ENCODE assay signal across 19 cellular contexts in genomic region chr11:48058064-48058463, GRCh38.
DNase-seq lines count a peak whose midpoint lies in the region; ATAC-seq, FAIRE-seq and TF ChIP-seq lines count a peak whose summit lies in the region.
"Had no signal": no experiment of that assay in that cellular context is flagged by ENCODE, and none has a peak within 500 bp of the region (broad histone marks: within the 10 kb centered on the region; RNA-seq: fewer than 3 reads in every experiment).

No MANE protein-coding gene starts in this region.

- no peak overlapping the region for H3K4me3 Mint-ChIP-seq in stimulated activated naive CD8-positive, alpha-beta T cell treated with anti-CD3 and anti-CD28 coated beads, Interleukin-15, amount 100 ng/mL, for 72 hours
- peak overlapping the region; percentile 77 for H3K4me3 Mint-ChIP-seq in T-helper 17 cell
- H3K4me3 Mint-ChIP-seq in immature natural killer cell = peak overlapping the region; percentile 48 to 88 (median 70)
- H3K4me3 Mint-ChIP-seq in type B pancreatic cell = no peak overlapping the region
- H3K4me3 Mint-ChIP-seq: stimulated activated naive B cell treated with anti-CD40 and anti-IgM and Interleukin-4, amounts not matched to agents 10 μg/mL and 1 μg/mL and 100 μg/mL, for 72 hours had no signal

- H3K27me3 Mint-ChIP-seq in stimulated activated naive CD8-positive, alpha-beta T cell treated with anti-CD3 and anti-CD28 coated beads, Interleukin-15, amount 100 ng/mL, for 72 hours = no peaks in the 10 kb centered on the region
- H3K27me3 Mint-ChIP-seq in T-helper 17 cell = no peaks in the 10 kb centered on the region
- H3K27me3 Mint-ChIP-seq in immature natural killer cell (ENCODE audit: low read depth in 3 of 3) = peaks cover 3 to 8% (median 6%) of the 10 kb centered on the region in 3 donors
- no peaks in the 10 kb centered on the region for H3K27me3 Mint-ChIP-seq in type B pancreatic cell
- H3K27me3 Mint-ChIP-seq: stimulated activated naive B cell treated with anti-CD40 and anti-IgM and Interleukin-4, amounts not matched to agents 10 μg/mL and 1 μg/mL and 100 μg/mL, for 72 hours had no signal

- no peaks in the 10 kb centered on the region for H3K9me3 ChIP-seq in T-helper 17 cell (ENCODE audit: control insufficient read depth, low read length, poor library complexity, severe bottlenecking)
- H3K9me3 ChIP-seq: ascending aorta, transverse colon had no signal

- TF ChIP-seq CTCF in type B pancreatic cell (conservative IDR thresholded peaks at IDR 0.05) = no peak

- H3K27ac Mint-ChIP-seq in stimulated activated naive CD8-positive, alpha-beta T cell treated with anti-CD3 and anti-CD28 coated beads, Interleukin-15, amount 100 ng/mL, for 72 hours = peak overlapping the region; percentile 5 to 82
- H3K27ac Mint-ChIP-seq in T-helper 17 cell (peak overlapping the region; percentile 85), immature natural killer cell (peak overlapping the region; percentile 84 to 93 (median 92)), type B pancreatic cell (peak overlapping the region; percentile 65)

- H3K36me3 Mint-ChIP-seq in T-helper 17 cell (ENCODE audit: low read depth) = no peaks in the 10 kb centered on the region
- H3K36me3 Mint-ChIP-seq in immature natural killer cell = peaks cover 0 to 4% (median 0%) of the 10 kb centered on the region in 3 donors
- H3K36me3 Mint-ChIP-seq in type B pancreatic cell = no peaks in the 10 kb centered on the region

- ATAC-seq in stimulated activated naive CD8-positive, alpha-beta T cell treated with anti-CD3 and anti-CD28 coated beads, Interleukin-15, amount 100 ng/mL, for 72 hours = no peak
- no peak for ATAC-seq in stimulated activated naive CD8-positive, alpha-beta T cell treated with anti-CD3 and anti-CD28 coated beads, Interleukin-15, Interleukin-2, amounts not matched to agents 100 U/mL and 50 U/mL, for 24 hours
- ATAC-seq in T-helper 17 cell = no peak
- ATAC-seq: left colon; stimulated activated naive B cell treated with anti-CD40 and anti-IgM and Interleukin-4, amounts not matched to agents 10 μg/mL and 1 μg/mL and 100 μg/mL, for 72 hours had no signal

- no peak for FAIRE-seq in HTR-8/SVneo (lab: Jason Lieb, UNC)

- no peaks in the 10 kb centered on the region for H3K9me3 Mint-ChIP-seq in stimulated activated naive CD8-positive, alpha-beta T cell treated with anti-CD3 and anti-CD28 coated beads, Interleukin-15, amount 100 ng/mL, for 72 hours
- H3K9me3 Mint-ChIP-seq in immature natural killer cell (no peaks in the 10 kb centered on the region), type B pancreatic cell (no peaks in the 10 kb centered on the region)
- H3K9me3 Mint-ChIP-seq: stimulated activated naive B cell treated with anti-CD40 and anti-IgM and Interleukin-4, amounts not matched to agents 10 μg/mL and 1 μg/mL and 100 μg/mL, for 72 hours had no signal

- DNase-seq in stimulated activated naive CD8-positive, alpha-beta T cell treated with anti-CD3 and anti-CD28 coated beads, Interleukin-15, amount 100 ng/mL, for 72 hours = no peak
- DNase-seq in stimulated activated naive CD8-positive, alpha-beta T cell treated with anti-CD3 and anti-CD28 coated beads, Interleukin-15, Interleukin-2, amounts not matched to agents 100 U/mL and 50 U/mL, for 24 hours = no peak
- DNase-seq in T-helper 17 cell = no peak
- DNase-seq in immature natural killer cell = no peak
- DNase-seq in type B pancreatic cell (ENCODE audit: extremely low spot score, unreplicated experiment) = no peak
- DNase-seq in HTR-8/SVneo (ENCODE audit: insufficient read length, low spot score) = no peak
- DNase-seq in stimulated activated CD4-positive, alpha-beta T cell treated with anti-CD3 and anti-CD28 coated beads, Interleukin-4, amount 100 ng/mL, for 1 hour = no peak
- DNase-seq in activated effector memory CD4-positive, alpha-beta T cell treated with Interleukin-2 at 50 U/mL for 16 hours = no peak
- DNase-seq: activated CD4-positive, alpha-beta T cell treated with anti-CD3 and anti-CD28 coated beads for 48 hours; effector CD8-positive, alpha-beta T cell; KG1; left colon; MV-4-11; NCI-H1930; NCI-H345; retina; stimulated activated naive B cell treated with anti-CD40 and anti-IgM and Interleukin-4, amounts not matched to agents 10 μg/mL and 1 μg/mL and 100 μg/mL, for 72 hours; transverse colon had no signal

- H3K4me1 Mint-ChIP-seq in stimulated activated naive CD8-positive, alpha-beta T cell treated with anti-CD3 and anti-CD28 coated beads, Interleukin-15, amount 100 ng/mL, for 72 hours = peaks cover 66% of the 10 kb centered on the region
- peaks cover 50% of the 10 kb centered on the region for H3K4me1 Mint-ChIP-seq in T-helper 17 cell
- H3K4me1 Mint-ChIP-seq in immature natural killer cell = peaks cover 85 to 86% of the 10 kb centered on the region in 2 donors
- peaks cover 39% of the 10 kb centered on the region for H3K4me1 Mint-ChIP-seq in type B pancreatic cell (ENCODE audit: unreplicated experiment)

Comparison
In these comparisons a context has a peak if more than half of its experiments do, and no peak if none do; other contexts are left out.
1. H3K4me3 Mint-ChIP-seq: peak in T-helper 17 cell (single experiment) and immature natural killer cell (5 of 5); none in stimulated activated naive CD8-positive, alpha-beta T cell treated with anti-CD3 and anti-CD28 coated beads, Interleukin-15, amount 100 ng/mL, for 72 hours (0 of 2) and type B pancreatic cell (single experiment).
2. Peak in every context shown above with its lines, with median percentiles within 50 percentile points of each other: H3K27ac Mint-ChIP-seq.